In genomic region chr16:25031441-25032307, GRCh38 we compare ENCODE assay signal across 1 cellular context.
A peak's percentile ranks its signal among the peaks of the same experiment; 100 is the strongest.
TF ChIP-seq lines count a peak whose summit lies in the region.

No MANE protein-coding gene starts in this region.

TF ChIP-seq in HepG2, 621 proteins besides CTCF, POLR2A, EP300 and RAD21 (continued from another document and continues in another):
- no peak for TF ChIP-seq ZNF142 (CRISPR knock-in tag; IDR thresholded peaks at IDR 0.05)
- TF ChIP-seq ZNF646 (CRISPR knock-in tag; IDR thresholded peaks at IDR 0.05), result no peak
- TF ChIP-seq ZNF296 (CRISPR knock-in tag; conservative IDR thresholded peaks at IDR 0.05), result no peak
- TF ChIP-seq ZNF33B (CRISPR knock-in tag; IDR thresholded peaks at IDR 0.05), result peak; percentile 38
- TF ChIP-seq ATAD3A (CRISPR knock-in tag; IDR thresholded peaks at IDR 0.05), result no peak
- TF ChIP-seq ATF5 (CRISPR knock-in tag; IDR thresholded peaks at IDR 0.05; ENCODE audit: low read depth), result no peak; the same call in 1 of the 2 replicates
- no peak for TF ChIP-seq POGK (CRISPR knock-in tag; conservative IDR thresholded peaks at IDR 0.05)
- 0 out of 2 replicates have a peak, but pooled peaks have one; percentile 55 for TF ChIP-seq ETS1 (CRISPR knock-in tag; IDR thresholded peaks at IDR 0.05)
- TF ChIP-seq FUBP1 (CRISPR knock-in tag; IDR thresholded peaks at IDR 0.05; ENCODE audit: borderline replicate concordance), result 0 out of 2 replicates have a peak, but pooled peaks have one; percentile 17
- TF ChIP-seq DZIP1 (CRISPR knock-in tag; IDR thresholded peaks at IDR 0.05), result peak; percentile 97
- TF ChIP-seq ZNF263 (CRISPR knock-in tag; IDR thresholded peaks at IDR 0.05), result peak; percentile 20; the same call in 1 of the 2 replicates
- no peak for TF ChIP-seq SKI (IDR thresholded peaks at IDR 0.05; ENCODE audit: partially characterized antibody)
- no peak for TF ChIP-seq ZFP36 (IDR thresholded peaks at IDR 0.05; ENCODE audit: borderline replicate concordance, low read depth, low read length, partially characterized antibody)
- TF ChIP-seq GMEB2 (CRISPR knock-in tag; IDR thresholded peaks at IDR 0.05; ENCODE audit: low read depth), result no peak
- TF ChIP-seq MLXIP (CRISPR knock-in tag; IDR thresholded peaks at IDR 0.05; ENCODE audit: borderline replicate concordance), result no peak
- TF ChIP-seq ZIK1 (CRISPR knock-in tag; IDR thresholded peaks at IDR 0.05; ENCODE audit: borderline replicate concordance, low read depth), result 0 out of 2 replicates have a peak, but pooled peaks have one; percentile 54
- peak; percentile 73; the same call in 1 of the 2 replicates for TF ChIP-seq ZNF224 (CRISPR knock-in tag; IDR thresholded peaks at IDR 0.05)
- TF ChIP-seq ATF7-NPFF (CRISPR knock-in tag; IDR thresholded peaks at IDR 0.05; ENCODE audit: low read depth), result no peak; the same call in 1 of the 2 replicates
- TF ChIP-seq NFKBIZ (CRISPR knock-in tag; IDR thresholded peaks at IDR 0.05), result 0 out of 2 replicates have a peak, but pooled peaks have one; percentile 40
- TF ChIP-seq PCBP1 (IDR thresholded peaks at IDR 0.05; ENCODE audit: borderline replicate concordance, low read depth, low read length), result no peak
- TF ChIP-seq MAX (IDR thresholded peaks at IDR 0.05), result peak; percentile 82; the same call in 1 of the 2 replicates
